Comparison of ENCODE assay signal across 7 cellular contexts in the genomic region with DNA sequence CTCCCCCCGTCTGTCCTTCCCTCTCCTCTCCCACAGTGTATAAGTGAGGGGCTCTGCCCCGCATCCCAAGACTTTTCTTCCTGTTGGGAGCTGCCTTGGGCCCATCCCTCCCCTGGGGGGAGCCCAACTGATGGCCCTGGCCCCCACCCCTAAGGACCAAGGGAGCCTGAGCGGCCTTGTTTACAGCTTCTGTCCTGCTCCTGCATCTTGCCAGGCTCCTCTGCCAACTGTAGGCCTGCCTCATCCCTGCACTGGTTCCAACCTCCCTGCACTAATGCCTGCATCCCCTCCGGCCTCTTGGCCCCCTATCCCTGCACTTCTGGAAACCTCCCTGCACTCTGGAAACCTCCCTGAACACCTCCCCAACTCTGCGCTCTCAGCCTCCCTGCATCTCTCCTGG. TPM values are rescaled to one million over a fixed set of nuclear protein-coding genes. Genes with fewer than 3 reads are reported as not detected.
A peak's percentile ranks its signal among the peaks of the same experiment; 100 is the strongest.
DNase-seq lines count a peak whose midpoint lies in the region; ATAC-seq and TF ChIP-seq lines count a peak whose summit lies in the region.

No MANE protein-coding gene starts in this region.

- H2AFZ ChIP-seq in H9 (ENCODE audit: low read length) (no peak overlapping the region), smooth muscle cell (ENCODE audit: low read depth) (no peak overlapping the region)

- H3K36me3 Mint-ChIP-seq in H9 (ENCODE audit: insufficient read depth in 1 of 3, low read depth in 3 of 3) (peaks cover 21 to 34% (median 23%) of the 10 kb centered on the region in 3 experiments), T-helper 17 cell (ENCODE audit: low read depth) (peaks cover 4% of the 10 kb centered on the region)

- H3K9me3 ChIP-seq in H9 (ENCODE audit: control insufficient read depth, low read depth, low read length) (no peaks in the 10 kb centered on the region), T-helper 17 cell (ENCODE audit: control insufficient read depth, low read length, poor library complexity, severe bottlenecking) (no peaks in the 10 kb centered on the region), gastroesophageal sphincter (no peaks in the 10 kb centered on the region), smooth muscle cell (replicated peaks; ENCODE audit: low read depth) (no peaks in the 10 kb centered on the region)

- TF ChIP-seq CTCF in H9 (conservative IDR thresholded peaks at IDR 0.05), result no peak
- no peak for TF ChIP-seq CTCF in gastroesophageal sphincter (IDR thresholded peaks at IDR 0.05)
- no peak for TF ChIP-seq CTCF in smooth muscle cell (IDR thresholded peaks at IDR 0.05; ENCODE audit: borderline replicate concordance, insufficient read depth, poor library complexity, severe bottlenecking)

- peaks cover 35% of the 10 kb centered on the region for H3K23me2 ChIP-seq in H9 (ENCODE audit: insufficient read length, low read depth, low read length, poor library complexity, severe bottlenecking)

- no peak overlapping the region for H3K18ac ChIP-seq in H9 (ENCODE audit: insufficient read length, low read depth, low read length)

- H3F3A ChIP-seq in smooth muscle cell (ENCODE audit: low read depth), result peaks cover 23% of the 10 kb centered on the region

- H2BK12ac ChIP-seq in H9 (ENCODE audit: insufficient read length, low read depth, low read length), result no peak overlapping the region

- H4K20me1 ChIP-seq in H9 (ENCODE audit: control insufficient read depth, insufficient read depth, insufficient read length) (no peaks in the 10 kb centered on the region), smooth muscle cell (ENCODE audit: low read depth) (peaks cover 11% of the 10 kb centered on the region)

- H2AK5ac ChIP-seq in H9 (ENCODE audit: insufficient read length, low read length), result no peak overlapping the region

- ATAC-seq in T-helper 17 cell (no peak), gastroesophageal sphincter (no peak), HG03457 (IDR thresholded peaks at IDR 0.05; ENCODE audit: unreplicated experiment) (no peak), GM18873 (IDR thresholded peaks at IDR 0.05; ENCODE audit: low FRiP score, unreplicated experiment) (no peak)

- no peak overlapping the region for H2BK120ac ChIP-seq in H9 (ENCODE audit: low read depth, low read length, poor library complexity, severe bottlenecking)

- H3K27ac ChIP-seq in H9 (ENCODE audit: insufficient read length, low read depth, low read length), result no peak overlapping the region
- peak overlapping the region in 3 of 4 donors; percentile 98 for H3K27ac ChIP-seq in gastroesophageal sphincter
- no peak overlapping the region for H3K27ac ChIP-seq in smooth muscle cell (ENCODE audit: low read depth)

- TF ChIP-seq EP300 in gastroesophageal sphincter (IDR thresholded peaks at IDR 0.05), result no peak

- no peaks in the 10 kb centered on the region for H3K27me3 ChIP-seq in H9 (ENCODE audit: insufficient read depth, low read length)
- H3K27me3 ChIP-seq in gastroesophageal sphincter, result no peaks in the 10 kb centered on the region
- H3K27me3 ChIP-seq in smooth muscle cell (ENCODE audit: low read depth), result no peaks in the 10 kb centered on the region

- H3K27me3 Mint-ChIP-seq in H9 (ENCODE audit: low read depth) (no peaks in the 10 kb centered on the region; the same call in none of the 2 replicates), T-helper 17 cell (no peaks in the 10 kb centered on the region)

- peaks cover 6% of the 10 kb centered on the region; the same call in 1 of the 2 replicates for H3K4me1 ChIP-seq in H9 (ENCODE audit: insufficient read depth, low read length)
- H3K4me1 ChIP-seq in gastroesophageal sphincter, result peaks cover 6 to 87% (median 53%) of the 10 kb centered on the region in 3 donors
- peaks cover 41% of the 10 kb centered on the region for H3K4me1 ChIP-seq in smooth muscle cell (ENCODE audit: low read depth)

- H2BK15ac ChIP-seq in H9 (ENCODE audit: low read depth, low read length), result no peak overlapping the region

- peak overlapping the region; percentile 93 to 96 for H3K4me3 Mint-ChIP-seq in H9
- H3K4me3 Mint-ChIP-seq in T-helper 17 cell, result peak overlapping the region; percentile 98

- H3K56ac ChIP-seq in H9 (ENCODE audit: insufficient read length, low read depth, low read length), result no peak overlapping the region

- H2BK5ac ChIP-seq in H9 (ENCODE audit: insufficient read length, low read length), result no peak overlapping the region

- H3K9ac ChIP-seq in H9 (ENCODE audit: extremely low read depth, insufficient read length, low read length) (no peak overlapping the region), smooth muscle cell (ENCODE audit: low read depth) (no peak overlapping the region)

- no peaks in the 10 kb centered on the region; the same call in 1 of the 2 replicates for H3K79me2 ChIP-seq in H9 (ENCODE audit: insufficient read depth, low read length)
- peaks cover 43% of the 10 kb centered on the region for H3K79me2 ChIP-seq in smooth muscle cell (ENCODE audit: low read depth)

- no peak overlapping the region for H4K5ac ChIP-seq in H9 (ENCODE audit: insufficient read length, low read depth, low read length)

- H3K36me3 ChIP-seq in gastroesophageal sphincter (peaks cover 0 to 28% of the 10 kb centered on the region in 2 donors), smooth muscle cell (ENCODE audit: low read depth) (no peaks in the 10 kb centered on the region)

- peak overlapping the region in 1 of 2 donors; percentile 84 for H3K4me3 ChIP-seq in gastroesophageal sphincter
- no peak overlapping the region for H3K4me3 ChIP-seq in smooth muscle cell

- H3K27ac Mint-ChIP-seq in H9, result peak overlapping the region; percentile 59 to 97 (median 76)
- peak overlapping the region; percentile 96 for H3K27ac Mint-ChIP-seq in T-helper 17 cell

- no peaks in the 10 kb centered on the region for H3K79me1 ChIP-seq in H9 (ENCODE audit: insufficient read depth, low read depth, low read length, poor library complexity, severe bottlenecking)

- H3K4me1 Mint-ChIP-seq in H9 (peaks cover 56 to 70% of the 10 kb centered on the region in 2 experiments), T-helper 17 cell (peaks cover 53% of the 10 kb centered on the region)

- no peak overlapping the region for H3T11ph ChIP-seq in H9 (ENCODE audit: low read length)

- DNase-seq in H9 (no peak), T-helper 17 cell (no peak), smooth muscle cell (lab: John Stamatoyannopoulos, UW; ENCODE audit: unreplicated experiment) (no peak), pons (ENCODE audit: low spot score) (no peak)

- TF ChIP-seq POLR2A in gastroesophageal sphincter (IDR thresholded peaks at IDR 0.05), result no peak

- H3K9me3 Mint-ChIP-seq in H9, result no peaks in the 10 kb centered on the region; a peak in 1 of 5 replicates

- no peak overlapping the region for H3K4ac ChIP-seq in H9 (ENCODE audit: low read depth, low read length)

- no peak overlapping the region for H2BK20ac ChIP-seq in H9 (ENCODE audit: low read depth, low read length, poor library complexity, severe bottlenecking)

- no CpG with 5 or more reads among the region's 5 CpGs for WGBS in H9 (ENCODE audit: extremely low coverage, insufficient read length, low lambda C conversion rate)
- WGBS in gastroesophageal sphincter (ENCODE audit: low coverage in 1 of 2), 2 donors, result 65 to 100% methylated on average over 1 to 3 of the region's 5 CpGs
- 91% methylated on average over 4 of the region's 5 CpGs for WGBS in smooth muscle cell (ENCODE audit: low lambda C conversion rate)

- H4K8ac ChIP-seq in H9 (replicated peaks; ENCODE audit: insufficient read length, low read depth, low read length), result no peak overlapping the region

- no peak overlapping the region for H3K14ac ChIP-seq in H9 (ENCODE audit: insufficient read depth, low read length)

- no peak overlapping the region for H4K91ac ChIP-seq in H9 (ENCODE audit: insufficient read length, low read depth, low read length)

- H3K23ac ChIP-seq in H9 (ENCODE audit: insufficient read length, low read depth, low read length), result no peak overlapping the region

- H3K4me2 ChIP-seq in H9 (ENCODE audit: insufficient read depth, insufficient read length, low read length), result peak overlapping the region; percentile 59
- peak overlapping the region; percentile 90 for H3K4me2 ChIP-seq in smooth muscle cell

RNA-seq across cellular contexts. Expression of gene PAGR1, which starts 1.4 kb away (rescaled TPM):
- total RNA-seq in H9 (2021) (65.3 and 67.8 TPM in 2 replicates), T-helper 17 cell (10 to 100 TPM; 15.2 to 16.3 TPM), gastroesophageal sphincter (10 to 100 TPM; 19.3 to 29.6 (median 20.2) TPM), smooth muscle cell (15.6 and 21.1 TPM in 2 replicates)
- polyA plus RNA-seq in smooth muscle cell, result 34.5 and 44.8 TPM in 2 replicates

RNA-seq across cellular contexts. Expression of gene PRRT2, which starts 2.6 kb away (rescaled TPM):
- total RNA-seq in H9 (2021), result 10.7 and 14.6 TPM in 2 replicates
- 1 to 10 TPM; 2.0 to 3.4 TPM for total RNA-seq in T-helper 17 cell
- total RNA-seq in gastroesophageal sphincter, result 10 to 100 TPM in 1 of 4 donors, 1 to 10 TPM in 3; 4.2 to 13.5 (median 6.0) TPM
- 12.2 and 25.9 TPM in 2 replicates for total RNA-seq in smooth muscle cell
- polyA plus RNA-seq in smooth muscle cell, result 12.2 and 20.1 TPM in 2 replicates

RNA-seq across cellular contexts. Expression of gene MVP, which starts 5.7 kb away (rescaled TPM):
- total RNA-seq in H9 (2021) (2.5 and 3.1 TPM in 2 replicates), T-helper 17 cell (100 to 1,000 TPM; 141 to 154 TPM), gastroesophageal sphincter (100 to 1,000 TPM in 3 of 4 donors, 10 to 100 TPM in 1; 82.2 to 162 (median 129) TPM), smooth muscle cell (47.5 and 57.4 TPM in 2 replicates)
- polyA plus RNA-seq in smooth muscle cell, result 110 and 123 TPM in 2 replicates

RNA-seq across cellular contexts. Expression of gene MAZ, which starts 8.3 kb away (rescaled TPM):
- 412 and 414 TPM in 2 replicates for total RNA-seq in H9 (2021)
- total RNA-seq in T-helper 17 cell, result 100 to 1,000 TPM; 242 to 254 TPM
- total RNA-seq in gastroesophageal sphincter, result 100 to 1,000 TPM in 3 of 4 donors, 10 to 100 TPM in 1; 86.3 to 212 (median 116) TPM
- total RNA-seq in smooth muscle cell, result 77.2 and 104 TPM in 2 replicates
- 215 and 229 TPM in 2 replicates for polyA plus RNA-seq in smooth muscle cell

RNA-seq across cellular contexts. Expression of gene KIF22, which starts 24.0 kb away (rescaled TPM):
- total RNA-seq in H9 (2021) (148 and 151 TPM in 2 replicates), T-helper 17 cell (10 to 100 TPM; 74.3 to 89.0 TPM), gastroesophageal sphincter (10 to 100 TPM in 3 of 4 donors, 1 to 10 TPM in 1; 9.4 to 17.3 (median 12.8) TPM), smooth muscle cell (16.0 and 19.8 TPM in 2 replicates)
- polyA plus RNA-seq in smooth muscle cell, result 33.5 and 35.7 TPM in 2 replicates

Comparison
In these comparisons a context has a peak if more than half of its experiments do, and no peak if none do; other contexts are left out.
1. H3K27ac ChIP-seq: peak in gastroesophageal sphincter (3 of 4); none in H9 (single experiment) and smooth muscle cell (single experiment).
2. RNA of gene MVP, which starts 5.7 kb away (total RNA-seq): 141 to 154 TPM in T-helper 17 cell, 82.2 to 162 TPM in gastroesophageal sphincter and 47.5 to 57.4 TPM in smooth muscle cell; 2.5 to 3.1 TPM in H9; every median in the first group is over 10 times any median in the second.